10 cellular contexts compared by ENCODE assay signal in genomic region chr14:104665092-104665662, GRCh38. TPM values are rescaled to one million over a fixed set of nuclear protein-coding genes. Genes with fewer than 3 reads are reported as not detected.
DNase-seq lines count a peak whose midpoint lies in the region; ATAC-seq lines count a peak whose summit lies in the region.
"Had no signal": no experiment of that assay in that cellular context is flagged by ENCODE, and none has a peak within 500 bp of the region (broad histone marks: within the 10 kb centered on the region; RNA-seq: fewer than 3 reads in every experiment).

No MANE protein-coding gene starts in this region.

- 0 out of 2 replicates have a peak overlapping the region, but pooled peaks have one; percentile 7 for H3K9ac ChIP-seq in HUES48 (ENCODE audit: low read depth, low read length)

- H3K9me3 Mint-ChIP-seq in CD8-positive, alpha-beta memory T cell, result peaks cover 0 to 6% (median 0%) of the 10 kb centered on the region in 5 donors
- no peaks in the 10 kb centered on the region for H3K9me3 Mint-ChIP-seq in naive thymus-derived CD8-positive, alpha-beta T cell

- POLR2A ChIA-PET in CD8-positive, alpha-beta memory T cell (lab: Charles Lee), result interaction anchor here (0.5 to 0.6 kb wide), 2 partner anchors 392 to 421 kb away, joined by 4 to 15 read pairs; no protein-coding TSS in a partner anchor
- POLR2A ChIA-PET in naive thymus-derived CD8-positive, alpha-beta T cell (lab: Charles Lee), result interaction anchor here (0.6 to 1.7 kb wide), 10 partner anchors 8 to 88 kb away, joined by 3 to 13 read pairs (median 4); partner anchors contain the start of gene SIVA1

- H3K4me1 Mint-ChIP-seq in CD8-positive, alpha-beta memory T cell, result peaks cover 21 to 30% (median 27%) of the 10 kb centered on the region in 3 donors
- peaks cover 22 to 44% (median 27%) of the 10 kb centered on the region in 4 donors for H3K4me1 Mint-ChIP-seq in naive thymus-derived CD8-positive, alpha-beta T cell

- H3K4me3 Mint-ChIP-seq in CD8-positive, alpha-beta memory T cell, result peak overlapping the region in 4 of 7 donors; percentile 1 to 63 (median 4)
- H3K4me3 Mint-ChIP-seq in naive thymus-derived CD8-positive, alpha-beta T cell, result peak overlapping the region in 7 of 10 donors; percentile 28 to 68 (median 49)

- peaks cover 21 to 32% of the 10 kb centered on the region in 2 donors for H3K27me3 Mint-ChIP-seq in CD8-positive, alpha-beta memory T cell
- peaks cover 0 to 10% (median 0%) of the 10 kb centered on the region in 5 donors for H3K27me3 Mint-ChIP-seq in naive thymus-derived CD8-positive, alpha-beta T cell

- H3K4me3 ChIP-seq in CD8-positive, alpha-beta memory T cell (ENCODE audit: low read length), result peak overlapping the region; percentile 43
- no peak overlapping the region for H3K4me3 ChIP-seq in HUES48 (ENCODE audit: low read depth, low read length)
- H3K4me3 ChIP-seq: SK-N-MC had no signal

- H3K9me3 ChIP-seq in CD8-positive, alpha-beta memory T cell (ENCODE audit: low read length), result no peaks in the 10 kb centered on the region
- H3K9me3 ChIP-seq in HUES48 (ENCODE audit: control insufficient read depth, insufficient read depth, low read length), result no peaks in the 10 kb centered on the region

- H3K27me3 ChIP-seq in CD8-positive, alpha-beta memory T cell (ENCODE audit: insufficient read depth, low read length, poor library complexity, severe bottlenecking), result no peaks in the 10 kb centered on the region
- no peaks in the 10 kb centered on the region; the same call in 1 of the 2 replicates for H3K27me3 ChIP-seq in HUES48 (ENCODE audit: control insufficient read depth, insufficient read depth, low read length)

- in situ Hi-C loops in ACHN (cut with HindIII; ENCODE audit: low pct_ligation_motif_present, low pct_unique_long_range_greater_than_20kb, low sequenced_read_pairs), result no loop called here

- H3K36me3 ChIP-seq in CD8-positive, alpha-beta memory T cell (ENCODE audit: insufficient read depth, low read length), result no peaks in the 10 kb centered on the region
- no peaks in the 10 kb centered on the region for H3K36me3 ChIP-seq in HUES48 (ENCODE audit: control insufficient read depth, insufficient read depth, low read length)

- CTCF ChIA-PET in CD8-positive, alpha-beta memory T cell (lab: Charles Lee), result interaction anchor here (0.9 to 2.3 kb wide), 11 partner anchors 10 to 51 kb away, joined by 3 to 10 read pairs (median 5); no protein-coding TSS in a partner anchor

- ATAC-seq in naive thymus-derived CD8-positive, alpha-beta T cell, result no peak
- ATAC-seq in HG02938 (IDR thresholded peaks at IDR 0.05; ENCODE audit: unreplicated experiment), result no peak

- H3K4me1 ChIP-seq in CD8-positive, alpha-beta memory T cell (ENCODE audit: insufficient read depth, low read length), result peaks cover 28% of the 10 kb centered on the region
- H3K4me1 ChIP-seq in HUES48 (ENCODE audit: control insufficient read depth, insufficient read depth, low read length), result peaks cover 13% of the 10 kb centered on the region

- H3K27ac ChIP-seq in CD8-positive, alpha-beta memory T cell (ENCODE audit: low read depth, low read length), result no peak overlapping the region
- peak overlapping the region; percentile 86 for H3K27ac ChIP-seq in HUES48 (ENCODE audit: low read depth, low read length)
- peak overlapping the region; percentile 95 for H3K27ac ChIP-seq in caudate nucleus (ENCODE audit: low read depth, low read length)
- H3K27ac ChIP-seq: SK-N-MC had no signal

- no peak for DNase-seq in CD8-positive, alpha-beta memory T cell
- no peak for DNase-seq in caudate nucleus (lab: John Stamatoyannopoulos, UW)
- no peak for DNase-seq in naive thymus-derived CD8-positive, alpha-beta T cell
- DNase-seq in NCI-H526 (lab: John Stamatoyannopoulos, UW), result no peak
- no peak for DNase-seq in ACHN
- DNase-seq in NCI-H774 (lab: John Stamatoyannopoulos, UW), result no peak
- DNase-seq: NCI-H1694 treated with DMSO at 0.1 percent for 48 hours had no signal

- peak overlapping the region in 5 of 8 donors; percentile 4 to 78 (median 58) for H3K27ac Mint-ChIP-seq in CD8-positive, alpha-beta memory T cell
- H3K27ac Mint-ChIP-seq in naive thymus-derived CD8-positive, alpha-beta T cell, result peak overlapping the region in 8 of 10 donors; percentile 59 to 90 (median 72)

- no peaks in the 10 kb centered on the region for H3K36me3 Mint-ChIP-seq in CD8-positive, alpha-beta memory T cell
- no peaks in the 10 kb centered on the region for H3K36me3 Mint-ChIP-seq in naive thymus-derived CD8-positive, alpha-beta T cell

RNA-seq across cellular contexts. Expression of gene INF2, which starts 24.2 kb away (rescaled TPM):
- 10 to 100 TPM; 55.9 to 56.3 TPM for total RNA-seq in CD8-positive, alpha-beta memory T cell
- 4.6 TPM for polyA plus RNA-seq in CD8-positive, alpha-beta memory T cell
- 100 to 1,000 TPM; 114 to 121 TPM for total RNA-seq in naive thymus-derived CD8-positive, alpha-beta T cell
- polyA plus RNA-seq in naive thymus-derived CD8-positive, alpha-beta T cell, result 1 to 10 TPM; 1.8 to 7.6 (median 5.1) TPM

RNA-seq across cellular contexts. Expression of gene ADSS1, which starts 58.9 kb away (rescaled TPM):
- total RNA-seq in CD8-positive, alpha-beta memory T cell, result 1 to 10 TPM; 1.4 to 1.5 TPM
- polyA plus RNA-seq in CD8-positive, alpha-beta memory T cell, result 1.6 TPM
- 1 to 10 TPM; 5.1 to 5.5 TPM for total RNA-seq in naive thymus-derived CD8-positive, alpha-beta T cell
- 1 to 10 TPM in 2 of 3 donors, under 1 TPM in 1; 0.61 to 3.1 (median 1.4) TPM for polyA plus RNA-seq in naive thymus-derived CD8-positive, alpha-beta T cell
